28 cellular contexts compared by ENCODE assay signal in the genomic region with DNA sequence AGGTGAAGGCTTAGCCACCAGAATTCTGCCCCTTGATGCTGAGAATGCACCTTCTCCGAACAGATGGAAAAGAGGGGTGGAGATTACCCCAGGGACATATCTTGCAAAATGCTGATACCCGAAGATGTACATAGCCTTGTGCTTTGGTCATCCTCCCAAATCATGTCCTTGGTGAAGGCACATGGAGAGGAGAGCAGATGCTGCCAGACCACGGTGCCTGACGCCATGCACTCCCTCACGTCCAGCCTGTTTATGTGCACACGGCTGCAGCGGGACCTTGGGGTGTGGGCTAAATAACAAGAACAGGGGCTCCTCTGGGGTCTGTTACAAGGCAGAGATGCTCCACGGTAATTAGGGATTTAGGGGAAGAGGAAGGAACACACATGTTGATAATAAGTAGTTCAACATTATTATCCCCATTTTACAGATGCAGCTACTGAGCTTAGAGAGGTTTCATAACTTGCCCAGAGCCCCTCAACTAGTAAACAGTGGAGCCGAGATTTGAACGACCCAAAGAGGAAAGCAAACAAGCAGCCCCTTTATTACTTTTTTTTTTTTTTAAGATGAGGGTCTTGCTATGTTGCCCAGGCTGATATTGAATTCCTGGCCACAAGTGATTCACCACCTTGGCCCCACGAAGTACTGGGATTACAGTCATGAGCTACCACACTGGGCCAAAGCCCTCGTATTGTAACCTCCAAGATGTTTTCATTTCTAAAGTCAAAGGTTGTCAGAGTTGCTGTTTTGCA. TPM values are rescaled to one million over a fixed set of nuclear protein-coding genes. Genes with fewer than 3 reads are reported as not detected.
A peak's percentile ranks its signal among the peaks of the same experiment; 100 is the strongest.
DNase-seq lines count a peak whose midpoint lies in the region; ATAC-seq, FAIRE-seq and TF ChIP-seq lines count a peak whose summit lies in the region.
"Had no signal": no experiment of that assay in that cellular context is flagged by ENCODE, and none has a peak within 500 bp of the region (broad histone marks: within the 10 kb centered on the region; RNA-seq: fewer than 3 reads in every experiment).

No MANE protein-coding gene starts in this region.

- H3K27me3 ChIP-seq in parathyroid adenoma (ENCODE audit: control insufficient read depth, insufficient read depth, low read length) (no peaks in the 10 kb centered on the region), aorta (ENCODE audit: control insufficient read depth in 1 of 2, insufficient read depth in 2 of 2, low read length in 1 of 2) (no peaks in the 10 kb centered on the region)
- H3K27me3 ChIP-seq: ascending aorta had no signal

- peak; percentile 28 for DNase-seq in NCI-H2171 treated with DMSO at 0.1 percent for 48 hours (lab: John Stamatoyannopoulos, UW)
- DNase-seq in NCI-H2171 (lab: John Stamatoyannopoulos, UW), result no peak
- peak; percentile 8 for DNase-seq in kidney
- DNase-seq in aorta, result peak; percentile 21 to 54
- DNase-seq in activated CD4-positive, alpha-beta T cell treated with anti-CD3 and anti-CD28 coated beads, Interleukin-2, amount 50 U/mL, for 48 hours, result no peak
- DNase-seq in GM19238 (ENCODE audit: insufficient read length, low spot score), result no peak
- DNase-seq in lower leg skin (ENCODE audit: low spot score in 2 of 2), result no peak
- DNase-seq: activated CD4-positive, alpha-beta T cell treated with anti-CD3 and anti-CD28 coated beads for 48 hours; activated CD8-positive, alpha-beta memory T cell treated with anti-CD3 and anti-CD28 coated beads for 24 hours; activated effector memory CD4-positive, alpha-beta T cell treated with Interleukin-2 at 50 U/mL for 16 hours; activated T-cell treated with anti-CD3 and anti-CD28 coated beads for 4 hours; CD4-positive, CD25-positive, alpha-beta regulatory T cell; immature natural killer cell; naive thymus-derived CD4-positive, alpha-beta T cell; NCI-H1048; NCI-H446 treated with DMSO at 0.1 percent for 48 hours; nucleus accumbens; retina; stimulated activated naive CD4-positive, alpha-beta T cell; SW 1271; T-helper 9 cell; WERI-Rb-1 had no signal

- H3K9me3 ChIP-seq in kidney (ENCODE audit: control insufficient read depth in 1 of 2, low read length in 2 of 2) (no peaks in the 10 kb centered on the region), parathyroid adenoma (ENCODE audit: control insufficient read depth, low read length) (no peaks in the 10 kb centered on the region), aorta (ENCODE audit: control insufficient read depth, low read length) (no peaks in the 10 kb centered on the region)
- H3K9me3 ChIP-seq: ascending aorta had no signal

- TF ChIP-seq POLR2A in lower leg skin (IDR thresholded peaks at IDR 0.05), result no peak

- 85 to 87% methylated on average over 12 of the region's 12 CpGs for WGBS in aorta, 2 donors
- WGBS in lower leg skin, 2 donors, result 78 to 79% methylated on average over 12 of the region's 12 CpGs

- H3K4me1 ChIP-seq in kidney (ENCODE audit: control insufficient read depth in 1 of 2, insufficient read depth in 1 of 2, low read depth in 1 of 2, low read length in 2 of 2) (peaks cover 8 to 19% of the 10 kb centered on the region in 2 donors), parathyroid adenoma (peaks cover 9% of the 10 kb centered on the region), aorta (ENCODE audit: control insufficient read depth in 1 of 2, insufficient read depth in 2 of 2, low read length in 2 of 2) (peaks cover 0 to 3% of the 10 kb centered on the region in 2 donors)

- TF ChIP-seq CTCF in kidney (IDR thresholded peaks at IDR 0.05; ENCODE audit: borderline replicate concordance, extremely low read depth, insufficient read depth), result no peak
- TF ChIP-seq CTCF in parathyroid adenoma (IDR thresholded peaks at IDR 0.05), result no peak
- TF ChIP-seq CTCF in lower leg skin (IDR thresholded peaks at IDR 0.05), result no peak

- H3K4me3 ChIP-seq in kidney (ENCODE audit: low read length in 2 of 2), result no peak overlapping the region
- H3K4me3 ChIP-seq in parathyroid adenoma (ENCODE audit: low read depth, low read length), result peak overlapping the region; percentile 31
- H3K4me3 ChIP-seq in aorta (ENCODE audit: low read length in 2 of 2), result no peak overlapping the region
- H3K4me3 ChIP-seq in lower leg skin (ENCODE audit: low read depth, poor library complexity, severe bottlenecking), result no peak overlapping the region
- H3K4me3 ChIP-seq: ascending aorta, skin epidermis had no signal

- peak overlapping the region; percentile 52 for H3K4me2 ChIP-seq in parathyroid adenoma (ENCODE audit: low read length)

- H3K36me3 ChIP-seq in kidney (ENCODE audit: control insufficient read depth in 1 of 2, insufficient read depth in 2 of 2, low read length in 2 of 2) (peaks cover 2 to 11% of the 10 kb centered on the region in 2 donors), parathyroid adenoma (ENCODE audit: control insufficient read depth, insufficient read depth, low read length) (no peaks in the 10 kb centered on the region), aorta (ENCODE audit: control insufficient read depth in 1 of 2, insufficient read depth in 2 of 2, low read length in 1 of 2) (no peaks in the 10 kb centered on the region)
- H3K36me3 ChIP-seq: ascending aorta, WERI-Rb-1 had no signal

- FAIRE-seq in kidney (lab: Jason Lieb, UNC), result no peak
- FAIRE-seq: D721Med, H1 had no signal

- H3K9ac ChIP-seq in kidney (ENCODE audit: low read length in 2 of 2) (no peak overlapping the region), parathyroid adenoma (no peak overlapping the region)

- peak overlapping the region; percentile 34 for H2AFZ ChIP-seq in parathyroid adenoma

- intact Hi-C loops in kidney (cut with DNase I) (no loop called here), aorta (cut with DNase I) (no loop called here), lower leg skin (cut with DNase I; ENCODE audit: low total_unique reads) (no loop called here)

- H3K27ac ChIP-seq in kidney (ENCODE audit: low read depth in 2 of 2, low read length in 2 of 2) (no peak overlapping the region), parathyroid adenoma (peak overlapping the region; percentile 67), aorta (ENCODE audit: low read depth in 1 of 2, low read length in 2 of 2) (no peak overlapping the region)
- H3K27ac ChIP-seq: WERI-Rb-1 had no signal

- peaks cover 13% of the 10 kb centered on the region for H3K79me2 ChIP-seq in parathyroid adenoma

- no peak for ATAC-seq in aorta (ENCODE audit: low FRiP score)
- ATAC-seq: left lobe of liver; naive thymus-derived CD4-positive, alpha-beta T cell had no signal

RNA-seq across cellular contexts. Expression of gene EPHX1, which starts 12.9 kb away (rescaled TPM):
- 78.6 TPM for total RNA-seq in kidney
- polyA plus RNA-seq in kidney (ENCODE audit: insufficient read depth, low read depth, low replicate concordance), result 178 TPM
- total RNA-seq in aorta, result 100 to 1,000 TPM in 1 of 2 donors, 10 to 100 TPM in 1; 57.6 to 153 TPM
- polyA plus RNA-seq in aorta, result 10 to 100 TPM; 20.0 to 66.3 TPM
- 10 to 100 TPM; 42.9 to 62.7 (median 56.8) TPM for total RNA-seq in lower leg skin

RNA-seq across cellular contexts. Expression of gene SRP9, which starts 45.2 kb away (rescaled TPM):
- total RNA-seq in kidney, result 199 TPM
- 307 TPM for polyA plus RNA-seq in kidney (ENCODE audit: insufficient read depth, low read depth, low replicate concordance)
- total RNA-seq in aorta, result 100 to 1,000 TPM; 128 to 140 TPM
- polyA plus RNA-seq in aorta, result 100 to 1,000 TPM; 180 to 390 TPM
- total RNA-seq in lower leg skin, result 100 to 1,000 TPM; 117 to 191 (median 154) TPM

RNA-seq across cellular contexts. Expression of gene TMEM63A, which starts 59.4 kb away (rescaled TPM):
- total RNA-seq in kidney (159 TPM), aorta (100 to 1,000 TPM in 1 of 2 donors, 10 to 100 TPM in 1; 89.3 to 118 TPM), lower leg skin (10 to 100 TPM; 29.1 to 49.1 (median 42.9) TPM)
- polyA plus RNA-seq in kidney (ENCODE audit: insufficient read depth, low read depth, low replicate concordance) (25.5 TPM), aorta (10 to 100 TPM in 1 of 2 donors, 1 to 10 TPM in 1; 7.6 to 73.5 TPM)

Comparison
In these comparisons a context has a peak if more than half of its experiments do, and no peak if none do; other contexts are left out.
1. DNase-seq: peak in NCI-H2171 treated with DMSO at 0.1 percent for 48 hours (single experiment), kidney (single experiment) and aorta (2 of 2); none in NCI-H2171 (single experiment), activated CD4-positive, alpha-beta T cell treated with anti-CD3 and anti-CD28 coated beads, Interleukin-2, amount 50 U/mL, for 48 hours (0 of 2), GM19238 (single experiment) and lower leg skin (0 of 2).